15 cellular contexts compared by ENCODE assay signal in the genomic region with DNA sequence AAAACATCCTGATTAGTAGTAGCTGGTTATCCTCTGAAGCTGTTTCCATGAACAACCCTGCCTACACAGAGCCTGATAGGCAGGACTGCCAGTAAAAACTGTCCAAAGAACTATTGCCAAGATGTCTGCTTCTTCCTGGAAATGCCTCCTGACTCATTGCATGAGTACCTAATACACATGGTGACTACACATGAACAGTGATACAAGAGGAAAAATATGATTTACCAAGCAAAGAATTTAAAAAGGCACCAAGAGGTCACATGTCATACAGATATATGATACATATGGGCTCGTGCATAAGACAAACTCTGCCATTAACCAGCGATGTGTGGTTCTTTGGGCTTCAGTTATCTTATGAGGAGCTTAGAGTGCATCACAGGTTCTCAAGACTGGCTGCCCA.
DNase-seq lines count a peak whose midpoint lies in the region; ATAC-seq and TF ChIP-seq lines count a peak whose summit lies in the region.
"Had no signal": no experiment of that assay in that cellular context is flagged by ENCODE, and none has a peak within 500 bp of the region (broad histone marks: within the 10 kb centered on the region; RNA-seq: fewer than 3 reads in every experiment).

No MANE protein-coding gene starts in this region.

- no peaks in the 10 kb centered on the region for H3K27me3 Mint-ChIP-seq in HFFc6 (ENCODE audit: insufficient read depth)
- H3K27me3 Mint-ChIP-seq in T-helper 17 cell, result no peaks in the 10 kb centered on the region

- H3K9me3 Mint-ChIP-seq in HFFc6, result peaks cover 8% of the 10 kb centered on the region

- H3K4me1 Mint-ChIP-seq in HFFc6 (ENCODE audit: low read depth), result peaks cover 66% of the 10 kb centered on the region
- H3K4me1 Mint-ChIP-seq in T-helper 17 cell, result no peaks in the 10 kb centered on the region

- no peak for TF ChIP-seq CTCF in HFFc6 (IDR thresholded peaks at IDR 0.05)
- TF ChIP-seq CTCF in foreskin fibroblast (IDR thresholded peaks at IDR 0.05; ENCODE audit: low read depth, low read length), result no peak

- H3K36me3 Mint-ChIP-seq in HFFc6 (ENCODE audit: low read depth) (peaks cover 15% of the 10 kb centered on the region), T-helper 17 cell (ENCODE audit: low read depth) (no peaks in the 10 kb centered on the region)

- H3K4me3 Mint-ChIP-seq in HFFc6 (peak overlapping the region; percentile 66), T-helper 17 cell (no peak overlapping the region)
- H3K4me3 Mint-ChIP-seq: activated T-cell treated with anti-CD3 and anti-CD28 coated beads, Interleukin-2, amount 50 U/mL, for 72 hours had no signal

- ATAC-seq in HG02870 (IDR thresholded peaks at IDR 0.05; ENCODE audit: unreplicated experiment) (no peak), T-helper 17 cell (no peak)
- ATAC-seq: activated T-cell treated with anti-CD3 and anti-CD28 coated beads, Interleukin-2, amount 50 U/mL, for 72 hours had no signal

- peak overlapping the region; percentile 82 for H3K27ac Mint-ChIP-seq in HFFc6
- H3K27ac Mint-ChIP-seq in T-helper 17 cell, result no peak overlapping the region
- H3K27ac Mint-ChIP-seq: activated T-cell treated with anti-CD3 and anti-CD28 coated beads, Interleukin-2, amount 50 U/mL, for 72 hours had no signal

- no peak overlapping the region for H3K4me3 ChIP-seq in foreskin fibroblast (ENCODE audit: low read depth in 1 of 2, low read length in 2 of 2)
- H3K4me3 ChIP-seq: colonic mucosa, skin epidermis had no signal

- no peaks in the 10 kb centered on the region for H3K9me3 ChIP-seq in T-helper 17 cell (ENCODE audit: control insufficient read depth, low read length, poor library complexity, severe bottlenecking)
- H3K9me3 ChIP-seq: colonic mucosa had no signal

- DNase-seq in HFFc6 (peak; percentile 86), amniotic stem cell (lab: John Stamatoyannopoulos, UW) (peak; percentile 39), foreskin fibroblast (peak; percentile 90), stromal cell of bone marrow (ENCODE audit: low read depth) (peak; percentile 89), T-helper 17 cell (no peak), activated gamma-delta T cell (lab: John Stamatoyannopoulos, UW) (no peak)
- DNase-seq: activated T-cell treated with anti-CD3 and anti-CD28 coated beads, Interleukin-2, amount 50 U/mL, for 72 hours; colonic mucosa; GDM1; hypothalamus; Kasumi-1; NCI-H446; SHP77 treated with DMSO at 0.1 percent for 48 hours had no signal

Comparison
In these comparisons a context has a peak if more than half of its experiments do, and no peak if none do; other contexts are left out.
1. DNase-seq: peak in HFFc6 (single experiment), amniotic stem cell (single experiment), foreskin fibroblast (2 of 2) and stromal cell of bone marrow (single experiment); none in T-helper 17 cell (0 of 3) and activated gamma-delta T cell (single experiment).